ENCODE assay signal across 1 cellular context in the genomic region with DNA sequence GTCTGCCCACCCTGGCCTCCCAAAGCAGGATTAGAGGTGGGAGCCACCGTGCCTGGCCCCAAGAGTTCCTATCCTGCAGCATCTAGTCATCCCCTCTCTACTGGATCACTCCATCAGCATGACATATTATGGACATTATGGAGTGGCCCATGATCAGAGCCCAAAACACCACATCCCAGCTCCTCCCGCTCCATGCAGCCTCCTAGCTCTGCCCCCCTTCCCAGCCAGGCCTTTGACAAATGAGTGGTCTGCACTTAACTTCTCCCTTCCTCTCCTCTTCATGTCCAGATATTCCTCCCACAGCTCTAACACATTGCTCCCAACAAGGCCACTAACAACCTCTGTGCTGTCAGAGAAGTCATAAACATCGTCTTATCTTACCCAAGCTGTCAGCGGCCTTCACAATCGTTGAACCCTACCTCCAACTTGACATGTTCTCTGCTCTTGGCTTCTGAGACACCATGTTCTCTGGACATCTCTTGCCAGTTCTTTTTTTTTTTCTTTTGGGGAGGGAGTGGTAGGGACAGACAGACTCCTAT.
TF ChIP-seq lines count a peak whose summit lies in the region.

No MANE protein-coding gene starts in this region.

TF ChIP-seq in K562, 482 proteins besides CTCF, POLR2A, EP300 and RAD21 (continued from another document):
- TF ChIP-seq, protein P1, sequence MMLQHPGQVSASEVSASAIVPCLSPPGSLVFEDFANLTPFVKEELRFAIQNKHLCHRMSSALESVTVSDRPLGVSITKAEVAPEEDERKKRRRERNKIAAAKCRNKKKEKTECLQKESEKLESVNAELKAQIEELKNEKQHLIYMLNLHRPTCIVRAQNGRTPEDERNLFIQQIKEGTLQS (IDR thresholded peaks at IDR 0.05), result no peak
- TF ChIP-seq, protein P1 (CRISPR knock-in tag; conservative IDR thresholded peaks at IDR 0.05), result no peak
- no peak for TF ChIP-seq TOE1 (IDR thresholded peaks at IDR 0.05; ENCODE audit: borderline replicate concordance)
- no peak for TF ChIP-seq TOE1 (CRISPR knock-in tag; IDR thresholded peaks at IDR 0.05; ENCODE audit: borderline replicate concordance, low read depth)
- TF ChIP-seq ZNF57 (CRISPR knock-in tag; IDR thresholded peaks at IDR 0.05), result no peak
- TF ChIP-seq, protein P2, sequence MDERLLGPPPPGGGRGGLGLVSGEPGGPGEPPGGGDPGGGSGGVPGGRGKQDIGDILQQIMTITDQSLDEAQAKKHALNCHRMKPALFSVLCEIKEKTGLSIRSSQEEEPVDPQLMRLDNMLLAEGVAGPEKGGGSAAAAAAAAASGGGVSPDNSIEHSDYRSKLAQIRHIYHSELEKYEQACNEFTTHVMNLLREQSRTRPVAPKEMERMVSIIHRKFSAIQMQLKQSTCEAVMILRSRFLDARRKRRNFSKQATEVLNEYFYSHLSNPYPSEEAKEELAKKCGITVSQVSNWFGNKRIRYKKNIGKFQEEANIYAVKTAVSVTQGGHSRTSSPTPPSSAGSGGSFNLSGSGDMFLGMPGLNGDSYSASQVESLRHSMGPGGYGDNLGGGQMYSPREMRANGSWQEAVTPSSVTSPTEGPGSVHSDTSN (CRISPR knock-in tag; IDR thresholded peaks at IDR 0.05; ENCODE audit: low read depth), result no peak
- TF ChIP-seq, protein P2 (tag; conservative IDR thresholded peaks at IDR 0.05; ENCODE audit: low read depth), result peak; percentile 82
- TF ChIP-seq CREB1 (IDR thresholded peaks at IDR 0.05), result no peak
- TF ChIP-seq CREB1 (CRISPR knock-in tag; IDR thresholded peaks at IDR 0.05), result no peak
- no peak for TF ChIP-seq CHD2 (IDR thresholded peaks at IDR 0.05; ENCODE audit: low read depth, low read length)
- TF ChIP-seq, protein P3, sequence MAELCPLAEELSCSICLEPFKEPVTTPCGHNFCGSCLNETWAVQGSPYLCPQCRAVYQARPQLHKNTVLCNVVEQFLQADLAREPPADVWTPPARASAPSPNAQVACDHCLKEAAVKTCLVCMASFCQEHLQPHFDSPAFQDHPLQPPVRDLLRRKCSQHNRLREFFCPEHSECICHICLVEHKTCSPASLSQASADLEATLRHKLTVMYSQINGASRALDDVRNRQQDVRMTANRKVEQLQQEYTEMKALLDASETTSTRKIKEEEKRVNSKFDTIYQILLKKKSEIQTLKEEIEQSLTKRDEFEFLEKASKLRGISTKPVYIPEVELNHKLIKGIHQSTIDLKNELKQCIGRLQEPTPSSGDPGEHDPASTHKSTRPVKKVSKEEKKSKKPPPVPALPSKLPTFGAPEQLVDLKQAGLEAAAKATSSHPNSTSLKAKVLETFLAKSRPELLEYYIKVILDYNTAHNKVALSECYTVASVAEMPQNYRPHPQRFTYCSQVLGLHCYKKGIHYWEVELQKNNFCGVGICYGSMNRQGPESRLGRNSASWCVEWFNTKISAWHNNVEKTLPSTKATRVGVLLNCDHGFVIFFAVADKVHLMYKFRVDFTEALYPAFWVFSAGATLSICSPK (IDR thresholded peaks at IDR 0.05; ENCODE audit: borderline replicate concordance), result no peak
- TF ChIP-seq SMARCA5 (IDR thresholded peaks at IDR 0.05), result no peak
- no peak for TF ChIP-seq CBX2 (IDR thresholded peaks at IDR 0.05; ENCODE audit: insufficient read depth, low read length, poor library complexity, severe bottlenecking)
- TF ChIP-seq KHSRP (IDR thresholded peaks at IDR 0.05), result no peak
- TF ChIP-seq YBX1 (IDR thresholded peaks at IDR 0.05), result no peak
- TF ChIP-seq, protein P4, sequence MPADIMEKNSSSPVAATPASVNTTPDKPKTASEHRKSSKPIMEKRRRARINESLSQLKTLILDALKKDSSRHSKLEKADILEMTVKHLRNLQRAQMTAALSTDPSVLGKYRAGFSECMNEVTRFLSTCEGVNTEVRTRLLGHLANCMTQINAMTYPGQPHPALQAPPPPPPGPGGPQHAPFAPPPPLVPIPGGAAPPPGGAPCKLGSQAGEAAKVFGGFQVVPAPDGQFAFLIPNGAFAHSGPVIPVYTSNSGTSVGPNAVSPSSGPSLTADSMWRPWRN (IDR thresholded peaks at IDR 0.05; ENCODE audit: low read depth), result no peak
- no peak for TF ChIP-seq BCL6 (CRISPR knock-in tag; IDR thresholded peaks at IDR 0.05)
- TF ChIP-seq ZNF764 (CRISPR knock-in tag; IDR thresholded peaks at IDR 0.05; ENCODE audit: low read depth), result no peak
- TF ChIP-seq ZNF76 (CRISPR knock-in tag; IDR thresholded peaks at IDR 0.05; ENCODE audit: borderline replicate concordance), result no peak
- TF ChIP-seq, protein P5, sequence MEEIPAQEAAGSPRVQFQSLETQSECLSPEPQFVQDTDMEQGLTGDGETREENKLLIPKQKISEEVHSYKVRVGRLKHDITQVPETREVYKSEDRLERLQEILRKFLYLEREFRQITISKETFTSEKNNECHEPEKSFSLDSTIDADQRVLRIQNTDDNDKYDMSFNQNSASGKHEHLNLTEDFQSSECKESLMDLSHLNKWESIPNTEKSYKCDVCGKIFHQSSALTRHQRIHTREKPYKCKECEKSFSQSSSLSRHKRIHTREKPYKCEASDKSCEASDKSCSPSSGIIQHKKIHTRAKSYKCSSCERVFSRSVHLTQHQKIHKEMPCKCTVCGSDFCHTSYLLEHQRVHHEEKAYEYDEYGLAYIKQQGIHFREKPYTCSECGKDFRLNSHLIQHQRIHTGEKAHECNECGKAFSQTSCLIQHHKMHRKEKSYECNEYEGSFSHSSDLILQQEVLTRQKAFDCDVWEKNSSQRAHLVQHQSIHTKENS (CRISPR knock-in tag; IDR thresholded peaks at IDR 0.05), result no peak
- TF ChIP-seq, protein P6, sequence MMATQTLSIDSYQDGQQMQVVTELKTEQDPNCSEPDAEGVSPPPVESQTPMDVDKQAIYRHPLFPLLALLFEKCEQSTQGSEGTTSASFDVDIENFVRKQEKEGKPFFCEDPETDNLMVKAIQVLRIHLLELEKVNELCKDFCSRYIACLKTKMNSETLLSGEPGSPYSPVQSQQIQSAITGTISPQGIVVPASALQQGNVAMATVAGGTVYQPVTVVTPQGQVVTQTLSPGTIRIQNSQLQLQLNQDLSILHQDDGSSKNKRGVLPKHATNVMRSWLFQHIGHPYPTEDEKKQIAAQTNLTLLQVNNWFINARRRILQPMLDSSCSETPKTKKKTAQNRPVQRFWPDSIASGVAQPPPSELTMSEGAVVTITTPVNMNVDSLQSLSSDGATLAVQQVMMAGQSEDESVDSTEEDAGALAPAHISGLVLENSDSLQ (IDR thresholded peaks at IDR 0.05), result 0 out of 2 replicates have a peak, but pooled peaks have one; percentile 15
